ENCODE assay signal across 13 cellular contexts in genomic region chr12:124847675-124848074, GRCh38. TPM values are rescaled to one million over a fixed set of nuclear protein-coding genes. Genes with fewer than 3 reads are reported as not detected.
DNase-seq lines count a peak whose midpoint lies in the region; ATAC-seq and TF ChIP-seq lines count a peak whose summit lies in the region.
"Had no signal": no experiment of that assay in that cellular context is flagged by ENCODE, and none has a peak within 500 bp of the region (broad histone marks: within the 10 kb centered on the region; RNA-seq: fewer than 3 reads in every experiment).

No MANE protein-coding gene starts in this region.

- H3K27me3 ChIP-seq in PC-3 (ENCODE audit: low read length) (no peaks in the 10 kb centered on the region), HAP-1 (ENCODE audit: low read depth) (no peaks in the 10 kb centered on the region)

- H3K79me2 ChIP-seq in PC-3 (ENCODE audit: low read length) = peaks cover 80% of the 10 kb centered on the region

- POLR2A ChIA-PET in PC-3 (lab: Charles Lee; ENCODE audit: unreplicated experiment) = no interaction called here

- no peak overlapping the region for H2AFZ ChIP-seq in PC-3 (ENCODE audit: low read length)

- H3K9me2 ChIP-seq in PC-3 (replicated peaks; ENCODE audit: low read length) = no peaks in the 10 kb centered on the region

- DNase-seq in PC-3 = no peak
- peak; percentile 56 for DNase-seq in cerebellum (ENCODE audit: low spot score)
- DNase-seq in left lobe of liver (ENCODE audit: low spot score) = no peak
- DNase-seq in substantia nigra (lab: John Stamatoyannopoulos, UW) = peak in 47 of 49 donors; percentile 17 to 92 (median 73)
- no peak for DNase-seq in HAP-1 (ENCODE audit: low spot score in 2 of 2)
- DNase-seq in HuH-7 (ENCODE audit: low spot score) = no peak
- no peak for DNase-seq in stimulated activated CD4-positive, alpha-beta T cell treated with anti-CD3 and anti-CD28 coated beads, Interleukin-2, amount 100 ng/mL, for 48 hours
- DNase-seq: activated CD4-positive, alpha-beta T cell treated with anti-CD3 and anti-CD28 coated beads for 36 hours; activated effector memory CD4-positive, alpha-beta T cell treated with Interleukin-2 at 50 U/mL for 16 hours; NCI-H524; small intestine had no signal

- 0 out of 2 replicates have a peak, but pooled peaks cover 4% of the 10 kb centered on the region for H4K20me1 ChIP-seq in PC-3 (ENCODE audit: low read length)

- no peak overlapping the region for H3K4me3 ChIP-seq in PC-3 (ENCODE audit: low read length)
- H3K4me3 ChIP-seq in HAP-1 = no peak overlapping the region
- H3K4me3 ChIP-seq: coronary artery had no signal

- intact Hi-C loops in PC-3 (cut with micrococcal nuclease) = no loop called here

- H3K27ac ChIP-seq in PC-3 (ENCODE audit: low read length) (no peak overlapping the region), substantia nigra (ENCODE audit: low read depth, low read length, poor library complexity, severe bottlenecking) (peak overlapping the region; percentile 89)

- no peaks in the 10 kb centered on the region for H3K4me1 ChIP-seq in PC-3 (ENCODE audit: insufficient read depth, low read length)
- H3K4me1 ChIP-seq in HAP-1 = no peaks in the 10 kb centered on the region

- peaks cover 8% of the 10 kb centered on the region; the same call in 1 of the 2 replicates for H3K36me3 ChIP-seq in PC-3 (ENCODE audit: low read depth, low read length)
- H3K36me3 ChIP-seq in HAP-1 (replicated peaks) = peaks cover 13% of the 10 kb centered on the region

- no peak overlapping the region for H3K4me2 ChIP-seq in PC-3 (ENCODE audit: low read length)

- no peak for TF ChIP-seq CTCF in PC-3 (conservative IDR thresholded peaks at IDR 0.05; ENCODE audit: low read depth, low read length)

- CTCF ChIA-PET in PC-3 (lab: Charles Lee) = no interaction called here

- H3K9me3 ChIP-seq in PC-3 (ENCODE audit: low read length) (no peaks in the 10 kb centered on the region), HAP-1 (no peaks in the 10 kb centered on the region)

- no TSS peak for BruUV-seq in PC-3 (replicated peaks; lab: Mats Ljungman, UMichigan)

- in situ Hi-C loops in HAP-1 (cut with MboI; ENCODE audit: low sequenced_read_pairs) = no loop called here

- ATAC-seq in PC-3 = peak; percentile 70
- peak; percentile 35 for ATAC-seq in left lobe of liver
- no peak for ATAC-seq in GM19452 (IDR thresholded peaks at IDR 0.05; ENCODE audit: unreplicated experiment)
- ATAC-seq: activated CD4-positive, alpha-beta T cell treated with anti-CD3 and anti-CD28 coated beads for 36 hours had no signal

- H3K9ac ChIP-seq in PC-3 (ENCODE audit: low read length) = no peak overlapping the region

- no peaks in the 10 kb centered on the region for H3F3A ChIP-seq in PC-3 (ENCODE audit: low read length, unreplicated experiment)

RNA-seq across cellular contexts. Expression of gene SCARB1, which starts 16.0 kb away (rescaled TPM):
- 79.1 and 80.5 TPM in 2 replicates for total RNA-seq in PC-3 (2014; rRNA removed)
- total RNA-seq in cerebellum = 11.4 TPM
- 170 TPM for total RNA-seq in left lobe of liver

Comparison
In these comparisons a context has a peak if more than half of its experiments do, and no peak if none do; other contexts are left out.
1. DNase-seq: peak in cerebellum (single experiment) and substantia nigra (47 of 49); none in PC-3 (single experiment), left lobe of liver (single experiment), HAP-1 (0 of 2), HuH-7 (single experiment) and stimulated activated CD4-positive, alpha-beta T cell treated with anti-CD3 and anti-CD28 coated beads, Interleukin-2, amount 100 ng/mL, for 48 hours (0 of 2).